Comparison of ENCODE assay signal across 7 cellular contexts in the genomic region with DNA sequence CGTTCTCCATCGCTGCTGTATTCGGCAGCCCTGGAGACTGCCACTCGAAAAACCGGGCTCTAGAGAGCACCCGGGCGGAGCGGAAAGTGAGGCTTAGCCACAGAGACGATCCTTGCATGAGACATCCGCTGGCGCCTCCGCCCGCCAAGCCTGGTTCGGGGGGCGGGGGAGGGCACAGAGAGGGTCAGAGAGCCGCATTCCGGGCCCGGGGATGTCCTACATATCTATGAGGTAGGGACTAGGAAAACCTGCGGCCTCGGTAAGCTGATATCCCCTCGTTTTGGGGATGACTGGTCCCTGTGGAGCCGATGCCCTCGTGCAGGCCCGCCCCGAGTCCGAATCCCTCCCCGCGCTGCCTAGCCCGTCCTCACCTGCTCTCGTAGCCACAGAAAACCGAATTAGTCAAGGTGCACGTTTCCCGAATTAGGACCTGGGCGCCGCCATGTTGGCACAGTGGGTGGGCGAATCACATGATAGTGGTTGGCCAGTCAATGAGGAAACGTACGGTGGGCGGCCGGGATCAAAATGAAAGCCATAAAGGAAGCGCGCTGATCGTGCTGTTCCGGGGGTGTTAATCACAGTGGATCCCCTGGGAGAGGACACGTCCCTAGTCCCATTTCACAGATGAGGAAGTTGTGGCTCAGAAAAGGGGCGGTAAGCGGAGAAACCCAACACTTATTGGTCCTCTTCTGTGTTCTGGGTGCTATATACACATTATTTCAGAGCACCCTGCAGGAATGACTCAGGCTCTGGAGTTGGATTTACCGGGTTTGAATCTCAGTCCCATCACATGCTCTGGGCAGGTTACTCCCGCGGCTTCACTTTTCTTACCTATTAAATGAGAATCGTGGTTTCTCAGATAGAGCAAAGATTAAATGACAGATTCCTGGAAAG. TPM values are rescaled to one million over a fixed set of nuclear protein-coding genes. Genes with fewer than 3 reads are reported as not detected.
A peak's percentile ranks its signal among the peaks of the same experiment; 100 is the strongest.
DNase-seq lines count a peak whose midpoint lies in the region; ATAC-seq, FAIRE-seq and TF ChIP-seq lines count a peak whose summit lies in the region.

A gene (minus strand): TSS at position 459 of the 894 bp plus-strand sequence. CDS start 341 bp downstream, at position 118.

- no peak for TF ChIP-seq POLR2A in lower leg skin (IDR thresholded peaks at IDR 0.05)

- peak within 1 kb of the TSS; percentile 20 to 92 (median 75) for H3K27ac ChIP-seq in dorsolateral prefrontal cortex

- TF ChIP-seq CTCF in dorsolateral prefrontal cortex (IDR thresholded peaks at IDR 0.05 in 54 of 56, conservative IDR thresholded peaks at IDR 0.05 in 2 of 56; ENCODE audit: low read depth in 1 of 56, partially characterized antibody in 56 of 56) (peak in 25 of 56 donors; percentile 5 to 54 (median 22)), lower leg skin (IDR thresholded peaks at IDR 0.05) (no peak)

- WGBS in lower leg skin, 2 donors: 0% methylated on average over 48 to 49 of the region's 51 CpGs

- H3K4me3 ChIP-seq in dorsolateral prefrontal cortex: peak within 1 kb of the TSS; percentile 66 to 100 (median 94)
- H3K4me3 ChIP-seq in lower leg skin (ENCODE audit: low read depth, poor library complexity, severe bottlenecking): peak within 1 kb of the TSS; percentile 92

- intact Hi-C loops in dorsolateral prefrontal cortex (cut with DNase I): loop anchor here in 1 of 2 donors (10.0 kb wide), 1 partner anchor 148 kb away; no protein-coding TSS in a partner anchor
- intact Hi-C loops in lower leg skin (cut with DNase I; ENCODE audit: low total_unique reads): loop anchor here (10.0 kb wide), 1 partner anchor 148 kb away; no protein-coding TSS in a partner anchor

- DNase-seq in GM18507 (ENCODE audit: extremely low spot score, insufficient read length, low read depth) (peak; percentile 84), NCI-H748 treated with DMSO at 0.1 percent for 48 hours (lab: John Stamatoyannopoulos, UW) (peak; percentile 65), dorsolateral prefrontal cortex (peak; percentile 87 to 95 (median 94)), lower leg skin (ENCODE audit: low spot score in 2 of 2) (peak; percentile 94 to 98)
- DNase-seq in activated CD4-positive, alpha-beta T cell treated with anti-CD3 and anti-CD28 coated beads, Interleukin-2, amount 50 U/mL, for 4 hours: peak; percentile 92 to 93
- DNase-seq in stimulated activated CD4-positive, alpha-beta T cell treated with anti-CD3 and anti-CD28 coated beads, Interleukin-4, amount 100 ng/mL, for 24 hours: peak; percentile 96

- no peaks in the 10 kb centered on the region for H3K27me3 ChIP-seq in dorsolateral prefrontal cortex

- peak; percentile 94 for FAIRE-seq in GM18507 (lab: Jason Lieb, UNC)

- peak; percentile 36 for ATAC-seq in HG03520 (IDR thresholded peaks at IDR 0.05; ENCODE audit: unreplicated experiment)

RNA-seq across cellular contexts. Expression of the gene that starts here (rescaled TPM):
- 10 to 100 TPM; 30.6 to 70.9 (median 40.8) TPM for total RNA-seq in dorsolateral prefrontal cortex
- 10 to 100 TPM; 17.7 to 60.4 (median 32.7) TPM for total RNA-seq in lower leg skin

Comparison
In these comparisons a context has a peak if more than half of its experiments do, and no peak if none do; other contexts are left out.
1. Peak in every context shown above with its lines: DNase-seq, ATAC-seq, H3K4me3 ChIP-seq and H3K27ac ChIP-seq.